ENCODE assay signal across 30 cellular contexts in genomic region chr4:174192943-174193342, GRCh38.
"Had no signal": no experiment of that assay in that cellular context is flagged by ENCODE, and none has a peak within 500 bp of the region (broad histone marks: within the 10 kb centered on the region; RNA-seq: fewer than 3 reads in every experiment).

No MANE protein-coding gene starts in this region.

- H3K4me1 ChIP-seq: ascending aorta, SJCRH30 had no signal

- H3K9me3 ChIP-seq: ascending aorta, MG63, SJCRH30 had no signal

- H3K4me3 ChIP-seq: ascending aorta, cardiac muscle cell, MG63, SJCRH30 had no signal

- H3K27me3 ChIP-seq: ascending aorta, cardiac muscle cell, MG63, SJCRH30 had no signal

- H3K36me3 ChIP-seq: ascending aorta, cardiac muscle cell, MG63, SJCRH30, WERI-Rb-1 had no signal

- DNase-seq: activated CD4-positive, alpha-beta memory T cell treated with anti-CD3 and anti-CD28 coated beads, Interleukin-2, amount 10 ng/mL, durations not matched to agents 7 days and 5 days; activated CD4-positive, alpha-beta T cell treated with anti-CD3 and anti-CD28 coated beads for 1 hour; activated CD4-positive, alpha-beta T cell treated with anti-CD3 and anti-CD28 coated beads for 48 hours; activated CD4-positive, CD25-positive, alpha-beta regulatory T cell; activated CD8-positive, alpha-beta memory T cell treated with anti-CD3 and anti-CD28 coated beads for 24 hours; activated CD8-positive, alpha-beta memory T cell treated with anti-CD3 and anti-CD28 coated beads, Interleukin-2, amount 10 ng/mL, durations not matched to agents 7 days and 5 days; activated CD8-positive, alpha-beta memory T cell treated with anti-CD3 and anti-CD28 coated beads, Interleukin-2, amount 50 U/mL, for 48 hours; activated effector memory CD4-positive, alpha-beta T cell treated with Interleukin-2 at 50 U/mL for 16 hours; activated naive CD4-positive, alpha-beta T cell treated with anti-CD3 and anti-CD28 coated beads, Interleukin-2, amount 10 ng/mL, durations not matched to agents 7 days and 5 days; activated naive CD8-positive, alpha-beta T cell treated with anti-CD3 and anti-CD28 coated beads, Interleukin-2, amount 50 U/mL, for 24 hours; activated T-cell treated with anti-CD3 and anti-CD28 coated beads, Interleukin-2, amount 50 U/mL, for 48 hours; amygdala; Kasumi-1; KG1; MG63; NCI-H1092 treated with DMSO at 0.1 percent for 48 hours; NCI-H1417 treated with DMSO at 0.1 percent for 48 hours; NCI-H187 treated with DMSO at 0.1 percent for 48 hours; NCI-H2081 treated with DMSO at 0.1 percent for 48 hours; NCI-H345; NCI-H526; NCI-H748 treated with DMSO at 0.1 percent for 48 hours; NK-92 treated with Interleukin-12 subunit alpha and Interleukin-12 subunit beta, amount 100 ng/mL, for 24 hours; OCI-M1; Right ventricle myocardium superior; SJCRH30; T1000; WERI-Rb-1 had no signal

- H3K27ac ChIP-seq: ascending aorta, cardiac muscle cell, SJCRH30, WERI-Rb-1 had no signal
